ENCODE assay signal across 1 cellular context in the genomic region with DNA sequence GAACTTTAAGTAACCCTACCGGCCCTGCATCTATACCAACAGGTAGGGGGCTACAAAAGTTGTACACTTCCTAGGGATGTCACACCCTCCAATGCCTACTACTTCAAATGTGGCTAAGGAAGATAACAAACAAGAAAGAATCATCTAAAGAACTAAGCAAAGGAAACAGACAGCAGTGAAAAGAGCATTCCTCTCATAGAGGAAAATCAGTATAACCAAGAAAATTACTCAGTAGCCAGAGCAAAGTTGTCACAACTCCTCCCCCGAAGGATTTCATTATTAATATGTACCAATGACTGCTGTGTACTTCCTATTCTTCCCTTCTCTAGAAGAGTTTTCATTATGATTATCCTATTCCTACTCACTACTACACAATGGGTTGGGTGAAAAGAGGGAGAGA.
TF ChIP-seq lines count a peak whose summit lies in the region.

No MANE protein-coding gene starts in this region.

TF ChIP-seq in GM12878, 131 proteins besides CTCF, POLR2A, EP300 and RAD21:
- no peak for TF ChIP-seq ZNF622 (IDR thresholded peaks at IDR 0.05)
- no peak for TF ChIP-seq CEBPB (IDR thresholded peaks at IDR 0.05; ENCODE audit: borderline replicate concordance in 1 of 2, low read depth in 2 of 2, low read length in 2 of 2)
- no peak for TF ChIP-seq IRF5 (IDR thresholded peaks at IDR 0.05; ENCODE audit: borderline replicate concordance)
- TF ChIP-seq FOS (IDR thresholded peaks at IDR 0.05; ENCODE audit: borderline replicate concordance, extremely low read depth, insufficient read length), result no peak
- no peak for TF ChIP-seq TCF3 (IDR thresholded peaks at IDR 0.05; ENCODE audit: borderline replicate concordance, insufficient read depth, low read depth, low read length)
- TF ChIP-seq STAT3 (IDR thresholded peaks at IDR 0.05; ENCODE audit: low read depth, low read length), result no peak
- no peak for TF ChIP-seq ZNF687 (IDR thresholded peaks at IDR 0.05)
- no peak for TF ChIP-seq MTA2 (IDR thresholded peaks at IDR 0.05; ENCODE audit: low read depth)
- no peak for TF ChIP-seq MYB (IDR thresholded peaks at IDR 0.05; ENCODE audit: borderline replicate concordance, low read depth, low read length)
- no peak for TF ChIP-seq MEF2B (IDR thresholded peaks at IDR 0.05; ENCODE audit: partially characterized antibody, poor library complexity, severe bottlenecking)
- no peak for TF ChIP-seq SRF (IDR thresholded peaks at IDR 0.05; ENCODE audit: low read depth in 2 of 2, low read length in 2 of 2)
- no peak for TF ChIP-seq PBX3 (IDR thresholded peaks at IDR 0.05; ENCODE audit: insufficient replicate concordance, low read depth, low read length)
- TF ChIP-seq POLR2AphosphoS2 (IDR thresholded peaks at IDR 0.05; ENCODE audit: low read depth, low read length), result no peak
- no peak for TF ChIP-seq RAD51 (IDR thresholded peaks at IDR 0.05)
- TF ChIP-seq, protein P1, sequence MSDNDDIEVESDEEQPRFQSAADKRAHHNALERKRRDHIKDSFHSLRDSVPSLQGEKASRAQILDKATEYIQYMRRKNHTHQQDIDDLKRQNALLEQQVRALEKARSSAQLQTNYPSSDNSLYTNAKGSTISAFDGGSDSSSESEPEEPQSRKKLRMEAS (IDR thresholded peaks at IDR 0.05; ENCODE audit: low read depth, low read length), result no peak
